8 cellular contexts compared by ENCODE assay signal in the genomic region with DNA sequence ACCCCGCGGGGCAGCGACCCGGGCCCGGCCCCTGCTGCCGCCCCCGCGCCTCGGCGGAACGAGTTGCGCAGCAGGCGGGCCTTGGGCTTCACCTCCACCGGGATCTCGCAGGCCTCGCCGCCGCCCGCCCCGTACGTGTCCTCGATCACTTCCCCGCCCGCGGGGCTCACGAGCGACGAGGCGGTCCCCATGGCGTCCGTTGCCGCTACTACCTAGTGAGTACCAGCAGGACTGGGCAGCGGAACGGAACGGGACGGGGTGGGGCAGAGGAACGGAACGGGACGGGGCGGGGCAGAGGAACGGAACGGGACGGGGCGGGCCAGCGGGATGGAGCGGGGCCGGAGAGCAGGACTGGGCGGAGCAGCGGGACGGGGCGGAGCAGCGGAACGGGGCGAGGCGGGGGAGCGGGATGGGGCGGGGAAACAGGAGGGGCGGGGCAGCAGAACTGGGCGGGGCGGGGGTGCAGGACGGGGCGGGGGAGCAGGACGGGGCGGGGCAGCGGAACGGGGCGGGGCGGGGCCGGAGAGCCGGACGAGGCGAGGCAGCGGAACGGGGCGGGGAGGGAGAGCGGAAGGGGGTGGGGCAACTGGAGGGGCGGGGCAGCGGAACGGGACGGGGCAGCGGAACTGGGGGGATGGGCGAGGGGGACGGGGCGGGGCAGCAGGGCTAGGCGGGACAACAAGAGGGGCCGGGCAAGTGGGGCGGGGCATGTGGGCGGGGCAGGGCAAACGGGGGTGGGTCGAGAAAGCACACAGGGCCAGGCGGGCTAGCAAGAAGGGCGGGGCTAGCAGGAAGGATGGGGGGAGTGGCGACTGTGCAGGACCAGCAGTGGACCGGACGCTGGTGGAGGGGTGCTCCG. TPM values are rescaled to one million over a fixed set of nuclear protein-coding genes. Genes with fewer than 3 reads are reported as not detected.
A peak's percentile ranks its signal among the peaks of the same experiment; 100 is the strongest.
DNase-seq lines count a peak whose midpoint lies in the region; ATAC-seq and TF ChIP-seq lines count a peak whose summit lies in the region.

A gene with protein sequence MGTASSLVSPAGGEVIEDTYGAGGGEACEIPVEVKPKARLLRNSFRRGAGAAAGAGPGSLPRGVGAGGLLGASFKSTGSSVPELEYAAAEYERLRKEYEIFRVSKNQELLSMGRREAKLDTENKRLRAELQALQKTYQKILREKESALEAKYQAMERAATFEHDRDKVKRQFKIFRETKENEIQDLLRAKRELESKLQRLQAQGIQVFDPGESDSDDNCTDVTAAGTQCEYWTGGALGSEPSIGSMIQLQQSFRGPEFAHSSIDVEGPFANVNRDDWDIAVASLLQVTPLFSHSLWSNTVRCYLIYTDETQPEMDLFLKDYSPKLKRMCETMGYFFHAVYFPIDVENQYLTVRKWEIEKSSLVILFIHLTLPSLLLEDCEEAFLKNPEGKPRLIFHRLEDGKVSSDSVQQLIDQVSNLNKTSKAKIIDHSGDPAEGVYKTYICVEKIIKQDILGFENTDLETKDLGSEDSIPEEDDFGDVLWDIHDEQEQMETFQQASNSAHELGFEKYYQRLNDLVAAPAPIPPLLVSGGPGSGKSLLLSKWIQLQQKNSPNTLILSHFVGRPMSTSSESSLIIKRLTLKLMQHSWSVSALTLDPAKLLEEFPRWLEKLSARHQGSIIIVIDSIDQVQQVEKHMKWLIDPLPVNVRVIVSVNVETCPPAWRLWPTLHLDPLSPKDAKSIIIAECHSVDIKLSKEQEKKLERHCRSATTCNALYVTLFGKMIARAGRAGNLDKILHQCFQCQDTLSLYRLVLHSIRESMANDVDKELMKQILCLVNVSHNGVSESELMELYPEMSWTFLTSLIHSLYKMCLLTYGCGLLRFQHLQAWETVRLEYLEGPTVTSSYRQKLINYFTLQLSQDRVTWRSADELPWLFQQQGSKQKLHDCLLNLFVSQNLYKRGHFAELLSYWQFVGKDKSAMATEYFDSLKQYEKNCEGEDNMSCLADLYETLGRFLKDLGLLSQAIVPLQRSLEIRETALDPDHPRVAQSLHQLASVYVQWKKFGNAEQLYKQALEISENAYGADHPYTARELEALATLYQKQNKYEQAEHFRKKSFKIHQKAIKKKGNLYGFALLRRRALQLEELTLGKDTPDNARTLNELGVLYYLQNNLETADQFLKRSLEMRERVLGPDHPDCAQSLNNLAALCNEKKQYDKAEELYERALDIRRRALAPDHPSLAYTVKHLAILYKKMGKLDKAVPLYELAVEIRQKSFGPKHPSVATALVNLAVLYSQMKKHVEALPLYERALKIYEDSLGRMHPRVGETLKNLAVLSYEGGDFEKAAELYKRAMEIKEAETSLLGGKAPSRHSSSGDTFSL (N-terminal part only) (minus strand): TSS at position 245 of the 859 bp plus-strand sequence. CDS start 54 bp downstream, at position 191.

- peak within 1 kb of the TSS; percentile 90 for H3K4me3 Mint-ChIP-seq in activated CD4-positive, alpha-beta T cell treated with anti-CD3 and anti-CD28 coated beads for 36 hours
- H3K4me3 Mint-ChIP-seq in chondrocyte (ENCODE audit: unreplicated experiment) = peak within 1 kb of the TSS; percentile 94

- H3K4me1 Mint-ChIP-seq in activated CD4-positive, alpha-beta T cell treated with anti-CD3 and anti-CD28 coated beads for 36 hours = peaks cover 40% of the 10 kb centered on the region
- H3K4me1 Mint-ChIP-seq in chondrocyte (ENCODE audit: low read depth) = peaks cover 48% of the 10 kb centered on the region

- peak; percentile 88 for ATAC-seq in HG03432 (IDR thresholded peaks at IDR 0.05; ENCODE audit: unreplicated experiment)
- ATAC-seq in activated CD4-positive, alpha-beta T cell treated with anti-CD3 and anti-CD28 coated beads for 36 hours = peak; percentile 86

- CTCF ChIA-PET in activated CD4-positive, alpha-beta T cell treated with anti-CD3 and anti-CD28 coated beads for 36 hours (lab: Charles Lee) = interaction anchor here (0.6 to 0.9 kb wide), 2 partner anchors 9 to 742 kb away, joined by 3 read pairs; no protein-coding TSS in a partner anchor

- H3K27ac Mint-ChIP-seq in activated CD4-positive, alpha-beta T cell treated with anti-CD3 and anti-CD28 coated beads for 36 hours = peak within 1 kb of the TSS; percentile 84
- H3K27ac Mint-ChIP-seq in chondrocyte (ENCODE audit: unreplicated experiment) = peak within 1 kb of the TSS; percentile 96

- H3K27me3 Mint-ChIP-seq in activated CD4-positive, alpha-beta T cell treated with anti-CD3 and anti-CD28 coated beads for 36 hours = no peaks in the 10 kb centered on the region
- H3K27me3 Mint-ChIP-seq in chondrocyte (ENCODE audit: low read depth) = no peaks in the 10 kb centered on the region

- POLR2A ChIA-PET in activated CD4-positive, alpha-beta T cell treated with anti-CD3 and anti-CD28 coated beads for 36 hours (lab: Charles Lee) = interaction anchor here (0.6 to 1.1 kb wide), 2 partner anchors 746 to 852 kb away, joined by 3 read pairs; a partner anchor contains a TSS

- peak; percentile 48 for TF ChIP-seq CTCF in chondrocyte (IDR thresholded peaks at IDR 0.05)

- peak; percentile 63 for TF ChIP-seq POLR2A in GM19193 (IDR thresholded peaks at IDR 0.05; ENCODE audit: extremely low read depth, insufficient read depth, insufficient read length)

- peaks cover 12% of the 10 kb centered on the region for H3K36me3 Mint-ChIP-seq in activated CD4-positive, alpha-beta T cell treated with anti-CD3 and anti-CD28 coated beads for 36 hours (ENCODE audit: low read depth)
- H3K36me3 Mint-ChIP-seq in chondrocyte (ENCODE audit: low read depth) = peaks cover 6% of the 10 kb centered on the region

- intact Hi-C loops in activated CD4-positive, alpha-beta T cell treated with anti-CD3 and anti-CD28 coated beads for 36 hours (cut with DNase I, micrococcal nuclease) = loop anchor here (1.0 to 10.0 kb wide), 15 partner anchors 62 to 1830 kb away; a partner anchor contains a TSS

- DNase-seq in AML-193 (lab: John Stamatoyannopoulos, UW) (peak; percentile 97 to 99), NCI-H510A (lab: John Stamatoyannopoulos, UW) (peak; percentile 63), chondrocyte (ENCODE audit: low spot score) (peak; percentile 98), kidney tubule cell (ENCODE audit: low spot score) (peak; percentile 93)
- peak; percentile 100 for DNase-seq in activated CD4-positive, alpha-beta T cell treated with anti-CD3 and anti-CD28 coated beads for 36 hours
- DNase-seq in stimulated activated CD4-positive, alpha-beta T cell treated with anti-CD3 and anti-CD28 coated beads, Interleukin-1b, Interleukin-23, amount 100 ng/mL, for 4 hours (ENCODE audit: low read depth in 2 of 2) = peak; percentile 99 to 100

- H3K9me3 Mint-ChIP-seq in activated CD4-positive, alpha-beta T cell treated with anti-CD3 and anti-CD28 coated beads for 36 hours (ENCODE audit: low read depth) = no peaks in the 10 kb centered on the region
- no peaks in the 10 kb centered on the region for H3K9me3 Mint-ChIP-seq in chondrocyte (ENCODE audit: low read depth)

RNA-seq across cellular contexts. Expression of the gene that starts here (rescaled TPM):
- 10 to 100 TPM; 11.8 to 11.9 TPM for total RNA-seq in activated CD4-positive, alpha-beta T cell treated with anti-CD3 and anti-CD28 coated beads for 36 hours
- total RNA-seq in chondrocyte = 20.5 to 24.7 TPM (median 24.6 TPM) in 3 replicates

Comparison
In these comparisons a context has a peak if more than half of its experiments do, and no peak if none do; other contexts are left out.
1. Peak in every context shown above with its lines: DNase-seq and ATAC-seq.